In the genomic region with DNA sequence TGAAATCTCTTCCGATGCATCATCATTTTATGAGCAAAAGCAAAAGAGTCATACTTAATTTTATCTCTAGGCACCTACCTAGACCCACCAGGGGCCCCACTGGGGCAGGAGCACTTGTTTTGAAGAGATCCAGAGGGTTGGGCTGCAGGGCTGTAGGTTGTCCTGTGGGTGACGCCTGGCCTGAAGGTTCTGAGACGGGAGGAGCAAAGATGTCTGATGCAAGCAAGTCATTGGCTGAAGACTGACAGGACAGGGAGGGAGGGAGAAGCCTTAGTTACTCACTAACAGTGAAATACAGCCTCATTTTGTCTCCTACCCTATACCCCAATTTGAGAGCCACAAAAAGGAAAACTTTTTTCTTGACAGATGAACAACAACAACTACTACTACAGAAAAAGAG, we compare ENCODE assay signal across 18 cellular contexts. TPM values are rescaled to one million over a fixed set of nuclear protein-coding genes. Genes with fewer than 3 reads are reported as not detected.
DNase-seq lines count a peak whose midpoint lies in the region; ATAC-seq and TF ChIP-seq lines count a peak whose summit lies in the region.
"Had no signal": no experiment of that assay in that cellular context is flagged by ENCODE, and none has a peak within 500 bp of the region (broad histone marks: within the 10 kb centered on the region; RNA-seq: fewer than 3 reads in every experiment).

No MANE protein-coding gene starts in this region.

- TF ChIP-seq RAD21 in SK-N-SH (IDR thresholded peaks at IDR 0.05; ENCODE audit: low read length), result no peak

- no peaks in the 10 kb centered on the region for H3K36me3 Mint-ChIP-seq in WTC11
- H3K36me3 Mint-ChIP-seq: CD8-positive, alpha-beta memory T cell had no signal

- no peak overlapping the region for H2AFZ ChIP-seq in SK-N-SH (ENCODE audit: low read depth)

- H3K36me3 ChIP-seq in SK-N-SH (replicated peaks in 1 of 2; ENCODE audit: control insufficient read depth in 1 of 2, insufficient read depth in 2 of 2, low read length in 1 of 2) (peaks cover 38 to 69% of the 10 kb centered on the region in 2 experiments), sigmoid colon (peaks cover 0 to 52% (median 17%) of the 10 kb centered on the region in 4 donors)
- H3K36me3 ChIP-seq: HAP-1 had no signal

- H3K4me2 ChIP-seq in SK-N-SH, result no peak overlapping the region
- H3K4me2 ChIP-seq: BLaER1 had no signal

- no peak overlapping the region for H3K4me3 Mint-ChIP-seq in WTC11
- H3K4me3 Mint-ChIP-seq: CD8-positive, alpha-beta memory T cell had no signal

- no peaks in the 10 kb centered on the region for H4K20me1 ChIP-seq in SK-N-SH (ENCODE audit: insufficient read depth)
- H4K20me1 ChIP-seq: BLaER1 had no signal

- H3K27me3 ChIP-seq in SK-N-SH (ENCODE audit: insufficient read depth) (no peaks in the 10 kb centered on the region), sigmoid colon (no peaks in the 10 kb centered on the region)
- H3K27me3 ChIP-seq: BLaER1 had no signal

- WGBS in SK-N-SH (ENCODE audit: low lambda C conversion rate), result 27% methylated on average over 3 of the region's 3 CpGs
- WGBS in sigmoid colon, 2 donors, result 90 to 91% methylated on average over 3 of the region's 3 CpGs

- no peak for DNase-seq in SK-N-SH
- DNase-seq in WTC11 (ENCODE audit: low spot score), result no peak
- no peak for DNase-seq in NCI-H187 (lab: John Stamatoyannopoulos, UW)
- no peak for DNase-seq in sigmoid colon
- DNase-seq: AML-193; Caco-2; CD8-positive, alpha-beta memory T cell; GF-D8; GOT3 had no signal

- no peak overlapping the region for H3K27ac Mint-ChIP-seq in WTC11

- POLR2A ChIA-PET in SK-N-SH (lab: Yijun Ruan, JAX), result no interaction called here
- POLR2A ChIA-PET in WTC11 (lab: Charles Lee), result no interaction called here

- no peak for TF ChIP-seq EP300 in SK-N-SH (IDR thresholded peaks at IDR 0.05; ENCODE audit: borderline replicate concordance in 1 of 2, low read depth in 1 of 2, low read length in 1 of 2)
- no peak for TF ChIP-seq EP300 in sigmoid colon (IDR thresholded peaks at IDR 0.05)

- CTCF ChIA-PET in SK-N-SH (lab: Yijun Ruan, JAX) (no interaction called here), WTC11 (lab: Charles Lee) (no interaction called here)

- no peak for TF ChIP-seq POLR2A in sigmoid colon (IDR thresholded peaks at IDR 0.05)

- no peaks in the 10 kb centered on the region for H3K4me1 ChIP-seq in SK-N-SH (ENCODE audit: control insufficient read depth in 1 of 2, insufficient read depth in 2 of 2, low read depth in 1 of 2, low read length in 1 of 2)
- peaks cover 0 to 2% (median 0%) of the 10 kb centered on the region in 4 donors for H3K4me1 ChIP-seq in sigmoid colon
- H3K4me1 ChIP-seq: BLaER1, HAP-1 had no signal

- H3K9me3 ChIP-seq in SK-N-SH, result no peaks in the 10 kb centered on the region
- no peaks in the 10 kb centered on the region for H3K9me3 ChIP-seq in sigmoid colon
- H3K9me3 ChIP-seq: BLaER1, Caco-2, HAP-1 had no signal

- H3K27ac ChIP-seq in SK-N-SH (ENCODE audit: low read depth in 2 of 2, low read length in 1 of 2) (no peak overlapping the region), sigmoid colon (no peak overlapping the region)
- H3K27ac ChIP-seq: 22Rv1, BLaER1 had no signal

- H3K9ac ChIP-seq in SK-N-SH, result no peak overlapping the region
- H3K9ac ChIP-seq: BLaER1 had no signal

- H3K4me1 Mint-ChIP-seq in WTC11, result peaks cover 3% of the 10 kb centered on the region
- H3K4me1 Mint-ChIP-seq: CD8-positive, alpha-beta memory T cell had no signal

- peak; percentile 39; the same call in 1 of the 3 replicates for ATAC-seq in SK-N-SH treated with all-trans-retinoic acid at 6 μM for 48 hours
- ATAC-seq in WTC11, result peak; percentile 67
- ATAC-seq in esophagus mucosa, result peak; percentile 17
- ATAC-seq in GM21529 (IDR thresholded peaks at IDR 0.05; ENCODE audit: unreplicated experiment), result no peak
- ATAC-seq in HG03025 (IDR thresholded peaks at IDR 0.05; ENCODE audit: low FRiP score, unreplicated experiment), result no peak
- ATAC-seq: HepG2 had no signal

- no peaks in the 10 kb centered on the region for H3K9me3 Mint-ChIP-seq in WTC11
- H3K9me3 Mint-ChIP-seq: CD8-positive, alpha-beta memory T cell had no signal

- H3K79me2 ChIP-seq in SK-N-SH (ENCODE audit: insufficient read depth), result no peaks in the 10 kb centered on the region

- intact Hi-C loops in sigmoid colon (cut with DNase I), result no loop called here

- no peaks in the 10 kb centered on the region for H3K27me3 Mint-ChIP-seq in WTC11 (ENCODE audit: low read depth)

- H3K4me3 ChIP-seq in SK-N-SH (ENCODE audit: low read depth in 2 of 2, low read length in 1 of 2) (no peak overlapping the region), sigmoid colon (no peak overlapping the region)
- H3K4me3 ChIP-seq: BLaER1, HAP-1 had no signal

- no peaks in the 10 kb centered on the region for H3F3A ChIP-seq in SK-N-SH (replicated peaks; ENCODE audit: insufficient read depth)

- no peaks in the 10 kb centered on the region for H3K9me2 ChIP-seq in SK-N-SH

- TF ChIP-seq CTCF in SK-N-SH (IDR thresholded peaks at IDR 0.05) (no peak), WTC11 (IDR thresholded peaks at IDR 0.05) (no peak), sigmoid colon (IDR thresholded peaks at IDR 0.05) (no peak)

TF ChIP-seq in SK-N-SH treated with all-trans-retinoic acid at 6 μM for 48 hours, 23 proteins besides CTCF, POLR2A, EP300 and RAD21 (continues in another document):
- TF ChIP-seq CSDC2 (CRISPR knock-in tag; IDR thresholded peaks at IDR 0.05) (no peak), ISL1 (CRISPR knock-in tag; IDR thresholded peaks at IDR 0.05) (no peak), OSR1 (CRISPR knock-in tag; IDR thresholded peaks at IDR 0.05) (no peak), ZNF565 (CRISPR knock-in tag; conservative IDR thresholded peaks at IDR 0.05; ENCODE audit: low read depth) (no peak), ZC3H10 (CRISPR knock-in tag; IDR thresholded peaks at IDR 0.05) (no peak)
- TF ChIP-seq, protein P1, sequence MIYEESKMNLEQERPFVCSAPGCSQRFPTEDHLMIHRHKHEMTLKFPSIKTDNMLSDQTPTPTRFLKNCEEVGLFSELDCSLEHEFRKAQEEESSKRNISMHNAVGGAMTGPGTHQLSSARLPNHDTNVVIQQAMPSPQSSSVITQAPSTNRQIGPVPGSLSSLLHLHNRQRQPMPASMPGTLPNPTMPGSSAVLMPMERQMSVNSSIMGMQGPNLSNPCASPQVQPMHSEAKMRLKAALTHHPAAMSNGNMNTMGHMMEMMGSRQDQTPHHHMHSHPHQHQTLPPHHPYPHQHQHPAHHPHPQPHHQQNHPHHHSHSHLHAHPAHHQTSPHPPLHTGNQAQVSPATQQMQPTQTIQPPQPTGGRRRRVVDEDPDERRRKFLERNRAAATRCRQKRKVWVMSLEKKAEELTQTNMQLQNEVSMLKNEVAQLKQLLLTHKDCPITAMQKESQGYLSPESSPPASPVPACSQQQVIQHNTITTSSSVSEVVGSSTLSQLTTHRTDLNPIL (CRISPR knock-in tag; IDR thresholded peaks at IDR 0.05; ENCODE audit: low read depth), result no peak

TF ChIP-seq in SK-N-SH, 30 proteins besides CTCF, POLR2A, EP300 and RAD21:
- TF ChIP-seq POLR2AphosphoS5 (IDR thresholded peaks at IDR 0.05; ENCODE audit: low read depth, low read length) (no peak), YY1 (IDR thresholded peaks at IDR 0.05; ENCODE audit: low read depth) (no peak)
TF ChIP-seq in SK-N-SH: peak in this region for 0.

TF ChIP-seq in WTC11, 78 proteins besides CTCF, POLR2A, EP300 and RAD21 (continues in another document):
- TF ChIP-seq ZNF138 (CRISPR knock-in tag; conservative IDR thresholded peaks at IDR 0.05) (no peak), EMX1 (CRISPR knock-in tag; IDR thresholded peaks at IDR 0.05) (no peak), SMAD4 (CRISPR knock-in tag; IDR thresholded peaks at IDR 0.05) (no peak), NR1H2 (CRISPR knock-in tag; IDR thresholded peaks at IDR 0.05) (no peak)
- TF ChIP-seq, protein P2, sequence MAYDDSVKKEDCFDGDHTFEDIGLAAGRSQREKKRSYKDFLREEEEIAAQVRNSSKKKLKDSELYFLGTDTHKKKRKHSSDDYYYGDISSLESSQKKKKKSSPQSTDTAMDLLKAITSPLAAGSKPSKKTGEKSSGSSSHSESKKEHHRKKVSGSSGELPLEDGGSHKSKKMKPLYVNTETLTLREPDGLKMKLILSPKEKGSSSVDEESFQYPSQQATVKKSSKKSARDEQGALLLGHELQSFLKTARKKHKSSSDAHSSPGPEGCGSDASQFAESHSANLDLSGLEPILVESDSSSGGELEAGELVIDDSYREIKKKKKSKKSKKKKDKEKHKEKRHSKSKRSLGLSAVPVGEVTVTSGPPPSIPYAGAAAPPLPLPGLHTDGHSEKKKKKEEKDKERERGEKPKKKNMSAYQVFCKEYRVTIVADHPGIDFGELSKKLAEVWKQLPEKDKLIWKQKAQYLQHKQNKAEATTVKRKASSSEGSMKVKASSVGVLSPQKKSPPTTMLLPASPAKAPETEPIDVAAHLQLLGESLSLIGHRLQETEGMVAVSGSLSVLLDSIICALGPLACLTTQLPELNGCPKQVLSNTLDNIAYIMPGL (CRISPR knock-in tag; IDR thresholded peaks at IDR 0.05), result no peak
- TF ChIP-seq, protein P3, sequence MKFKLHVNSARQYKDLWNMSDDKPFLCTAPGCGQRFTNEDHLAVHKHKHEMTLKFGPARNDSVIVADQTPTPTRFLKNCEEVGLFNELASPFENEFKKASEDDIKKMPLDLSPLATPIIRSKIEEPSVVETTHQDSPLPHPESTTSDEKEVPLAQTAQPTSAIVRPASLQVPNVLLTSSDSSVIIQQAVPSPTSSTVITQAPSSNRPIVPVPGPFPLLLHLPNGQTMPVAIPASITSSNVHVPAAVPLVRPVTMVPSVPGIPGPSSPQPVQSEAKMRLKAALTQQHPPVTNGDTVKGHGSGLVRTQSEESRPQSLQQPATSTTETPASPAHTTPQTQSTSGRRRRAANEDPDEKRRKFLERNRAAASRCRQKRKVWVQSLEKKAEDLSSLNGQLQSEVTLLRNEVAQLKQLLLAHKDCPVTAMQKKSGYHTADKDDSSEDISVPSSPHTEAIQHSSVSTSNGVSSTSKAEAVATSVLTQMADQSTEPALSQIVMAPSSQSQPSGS (CRISPR knock-in tag; IDR thresholded peaks at IDR 0.05; ENCODE audit: borderline replicate concordance, low read depth), result no peak
- TF ChIP-seq, protein P4, sequence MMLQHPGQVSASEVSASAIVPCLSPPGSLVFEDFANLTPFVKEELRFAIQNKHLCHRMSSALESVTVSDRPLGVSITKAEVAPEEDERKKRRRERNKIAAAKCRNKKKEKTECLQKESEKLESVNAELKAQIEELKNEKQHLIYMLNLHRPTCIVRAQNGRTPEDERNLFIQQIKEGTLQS (CRISPR knock-in tag; conservative IDR thresholded peaks at IDR 0.05), result no peak

RNA-seq across cellular contexts. Expression of a gene that starts 17.1 kb away (rescaled TPM):
- not detected in 2 replicates for polyA plus RNA-seq in SK-N-SH (2012; rRNA removed)
- polyA plus RNA-seq in SK-N-SH (2012; cell fraction: cytosol; rRNA removed), result not detected in 2 replicates
- polyA plus RNA-seq in SK-N-SH (2012; cell fraction: nucleus; rRNA removed), result not detected in 2 replicates
- 0.07 to 0.25 TPM (median 0.21 TPM) in 3 replicates for total RNA-seq in WTC11 (2021)
- not detected for total RNA-seq in esophagus mucosa
- total RNA-seq in sigmoid colon, result not detected
- polyA plus RNA-seq in sigmoid colon, result under 1 TPM in 1 of 3 donors, not detected in 2; 0.06 TPM
- total RNA-seq: A673; CD8-positive, alpha-beta memory T cell; HepG2 had no signal
- polyA plus RNA-seq: CD8-positive, alpha-beta memory T cell; HepG2 had no signal

RNA-seq across cellular contexts. Expression of a gene that starts 43.4 kb away (rescaled TPM):
- 23.7 and 39.9 TPM in 2 replicates for polyA plus RNA-seq in SK-N-SH (2012; rRNA removed)
- 32.4 and 34.4 TPM in 2 replicates for polyA plus RNA-seq in SK-N-SH (2012; cell fraction: cytosol; rRNA removed)
- 26.5 and 64.3 TPM in 2 replicates for polyA plus RNA-seq in SK-N-SH (2012; cell fraction: nucleus; rRNA removed)
- 3.8 to 7.2 TPM (median 3.9 TPM) in 3 replicates for total RNA-seq in WTC11 (2021)
- 3.6 TPM for total RNA-seq in esophagus mucosa
- total RNA-seq in sigmoid colon, result 10 to 100 TPM; 55.0 to 74.1 (median 59.9) TPM
- polyA plus RNA-seq in sigmoid colon, result 10 to 100 TPM; 17.9 to 30.6 (median 20.8) TPM

Comparison
In these comparisons a context has a peak if more than half of its experiments do, and no peak if none do; other contexts are left out.
1. ATAC-seq: peak in SK-N-SH treated with all-trans-retinoic acid at 6 μM for 48 hours (single experiment), WTC11 (single experiment) and esophagus mucosa (single experiment); none in GM21529 (single experiment) and HG03025 (single experiment).